ENCODE assay signal across 8 cellular contexts in the genomic region with DNA sequence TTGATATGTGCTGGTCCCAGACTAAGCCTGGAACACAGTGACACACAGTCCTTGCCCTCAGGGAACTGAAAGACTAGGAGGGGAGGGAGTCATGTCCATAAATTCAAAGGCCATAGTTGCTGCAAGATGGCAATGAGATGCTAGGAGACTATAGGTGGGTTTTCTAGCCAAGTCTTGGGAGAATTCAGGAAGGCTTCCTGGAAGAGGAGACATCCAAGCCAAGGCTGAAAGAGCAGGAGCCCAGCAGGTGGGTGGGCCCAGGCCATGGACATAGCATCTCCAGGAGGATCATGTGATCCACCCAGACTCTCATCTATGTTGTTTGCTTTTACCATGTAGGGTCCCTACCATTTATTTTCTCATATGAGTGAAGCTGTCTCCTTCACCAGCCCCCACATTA.
"Had no signal": no experiment of that assay in that cellular context is flagged by ENCODE, and none has a peak within 500 bp of the region (broad histone marks: within the 10 kb centered on the region; RNA-seq: fewer than 3 reads in every experiment).

No MANE protein-coding gene starts in this region.

- FAIRE-seq: G401.6, GM12878, GM12891, GM12892, GM18507, GM19239 had no signal

- ATAC-seq: GM12878 had no signal

- H3K4me3 ChIP-seq: GM12878 had no signal

- DNase-seq: GDM1, GF-D8 had no signal
